In the genomic region with DNA sequence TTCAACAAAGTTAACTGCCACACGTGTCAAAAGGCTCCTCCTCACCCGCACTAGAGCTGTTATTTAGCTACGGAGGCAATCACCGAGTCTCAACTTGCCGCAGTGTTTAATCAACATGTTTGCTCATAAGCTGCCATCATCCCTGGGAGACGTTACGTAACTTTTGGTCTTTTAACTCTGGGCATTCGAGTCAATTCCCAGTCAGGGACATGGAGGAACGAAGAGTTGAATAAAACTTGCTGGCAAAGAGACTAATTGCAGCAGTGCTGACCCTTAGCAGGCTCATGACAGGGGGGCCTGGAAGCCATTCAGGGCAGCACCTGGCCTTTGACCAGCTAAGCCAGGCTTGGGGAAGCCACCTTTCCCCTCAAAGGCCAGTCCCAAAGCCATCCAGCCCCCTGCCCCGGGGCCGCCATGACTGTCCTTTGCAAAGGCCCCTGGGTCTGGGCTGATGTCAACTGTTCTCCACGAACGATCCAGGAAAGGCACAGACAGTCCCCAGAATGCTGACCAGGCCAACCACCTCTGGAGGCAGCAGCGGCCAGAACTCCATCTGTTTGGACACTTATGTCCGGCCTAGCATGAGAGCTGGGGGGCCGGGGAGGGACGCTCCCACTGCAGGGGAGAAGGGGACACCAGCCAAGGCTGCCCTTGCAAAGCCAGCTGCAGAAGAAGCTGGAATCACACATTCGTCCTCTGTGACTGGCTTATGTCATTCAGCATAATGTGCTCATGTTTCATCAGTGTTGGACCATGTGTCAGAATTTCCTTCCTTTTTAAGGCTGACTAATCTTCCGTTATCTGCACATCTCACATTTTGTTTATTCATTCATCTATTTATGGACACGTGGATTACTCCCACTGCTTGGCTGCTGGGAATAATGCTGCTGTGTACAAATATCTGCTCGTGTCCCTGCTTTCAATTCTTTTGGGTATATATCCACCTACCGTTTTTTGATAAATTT, we compare ENCODE assay signal across 9 cellular contexts. TPM values are rescaled to one million over a fixed set of nuclear protein-coding genes. Genes with fewer than 3 reads are reported as not detected.
DNase-seq lines count a peak whose midpoint lies in the region; ATAC-seq and TF ChIP-seq lines count a peak whose summit lies in the region.
"Had no signal": no experiment of that assay in that cellular context is flagged by ENCODE, and none has a peak within 500 bp of the region (broad histone marks: within the 10 kb centered on the region; RNA-seq: fewer than 3 reads in every experiment).

No MANE protein-coding gene starts in this region.

- no peak overlapping the region for H2AFZ ChIP-seq in mammary epithelial cell (ENCODE audit: low read depth, low read length)

- no peaks in the 10 kb centered on the region for H3K36me3 ChIP-seq in mammary epithelial cell (ENCODE audit: insufficient read depth, low read length)

- H3K9ac ChIP-seq in mammary epithelial cell (ENCODE audit: insufficient read depth, low read length) = no peak overlapping the region

- no peaks in the 10 kb centered on the region for H3K4me1 Mint-ChIP-seq in effector memory CD8-positive, alpha-beta T cell (ENCODE audit: low read depth in 2 of 2)
- no peaks in the 10 kb centered on the region for H3K4me1 Mint-ChIP-seq in endothelial cell (ENCODE audit: unreplicated experiment)

- H3K27ac Mint-ChIP-seq in effector memory CD8-positive, alpha-beta T cell = no peak overlapping the region
- no peak overlapping the region for H3K27ac Mint-ChIP-seq in endothelial cell (ENCODE audit: unreplicated experiment)
- H3K27ac Mint-ChIP-seq: activated naive CD4-positive, alpha-beta T cell treated with anti-CD3 and anti-CD28 coated beads, Interleukin-2, amount 50 U/mL, for 72 hours had no signal

- H3K4me2 ChIP-seq in mammary epithelial cell (ENCODE audit: insufficient read depth, low read depth, low read length) = no peak overlapping the region

- no peaks in the 10 kb centered on the region for H3K79me2 ChIP-seq in mammary epithelial cell (ENCODE audit: insufficient read depth, low read length)

- H3K4me3 Mint-ChIP-seq in effector memory CD8-positive, alpha-beta T cell = no peak overlapping the region
- no peak overlapping the region for H3K4me3 Mint-ChIP-seq in endothelial cell (ENCODE audit: unreplicated experiment)

- in situ Hi-C loops in KBM-7 (cut with MboI; ENCODE audit: low pct_unique_long_range_greater_than_20kb, low sequenced_read_pairs) = no loop called here
- in situ Hi-C loops in mammary epithelial cell (cut with MboI; ENCODE audit: low sequenced_read_pairs in 2 of 2) = loop anchor here in 1 of 2 donors (10.0 kb wide), 1 partner anchor 59 kb away; no protein-coding TSS in a partner anchor

- H3K27ac ChIP-seq in 22Rv1 = peak overlapping the region; percentile 32
- no peak overlapping the region for H3K27ac ChIP-seq in mammary epithelial cell (ENCODE audit: insufficient read depth, low read depth, low read length)

- intact Hi-C loops in mammary epithelial cell (cut with micrococcal nuclease) = no loop called here

- dilution Hi-C loops in mammary epithelial cell (cut with HindIII; ENCODE audit: low sequenced_read_pairs) = no loop called here

- DNase-seq in KBM-7 = peak; percentile 59
- peak; percentile 63 for DNase-seq in mammary epithelial cell
- DNase-seq in kidney tubule cell (ENCODE audit: low spot score) = peak; percentile 6
- no peak for DNase-seq in stimulated activated CD4-positive, alpha-beta T cell treated with anti-CD3 and anti-CD28 coated beads, Interleukin-2, amount 100 ng/mL, for 24 hours
- DNase-seq in effector memory CD8-positive, alpha-beta T cell = no peak
- DNase-seq in endothelial cell (ENCODE audit: low spot score) = no peak
- no peak for DNase-seq in activated T-cell treated with anti-CD3 and anti-CD28 coated beads, Interleukin-2, amount 50 U/mL, for 48 hours

- no peak overlapping the region for H3K4me3 ChIP-seq in mammary epithelial cell (replicated peaks in 1 of 3; ENCODE audit: insufficient read depth in 1 of 3, low read depth in 2 of 3, low read length in 3 of 3)

- no peak for ATAC-seq in effector memory CD8-positive, alpha-beta T cell (replicated peaks)

- 74% methylated on average over 21 of the region's 22 CpGs for WGBS in mammary epithelial cell (ENCODE audit: low coverage, missing lambda C conversion rate)

- no peaks in the 10 kb centered on the region for H3K4me1 ChIP-seq in mammary epithelial cell (ENCODE audit: insufficient read depth, low read length)

- no peaks in the 10 kb centered on the region for H4K20me1 ChIP-seq in mammary epithelial cell (ENCODE audit: insufficient read depth, low read length)

- H3K9me3 ChIP-seq in mammary epithelial cell (replicated peaks; ENCODE audit: insufficient read depth, low read length) = no peaks in the 10 kb centered on the region

- CTCF ChIA-PET in mammary epithelial cell (lab: Charles Lee; ENCODE audit: low non-redundant PET) = no interaction called here

- no TSS peak for BruUV-seq in mammary epithelial cell (replicated peaks; lab: Mats Ljungman, UMichigan)

- H3K36me3 Mint-ChIP-seq in effector memory CD8-positive, alpha-beta T cell (ENCODE audit: insufficient read depth) = no peaks in the 10 kb centered on the region
- H3K36me3 Mint-ChIP-seq in endothelial cell (ENCODE audit: low read depth, unreplicated experiment) = no peaks in the 10 kb centered on the region
- H3K36me3 Mint-ChIP-seq: activated naive CD4-positive, alpha-beta T cell treated with anti-CD3 and anti-CD28 coated beads, Interleukin-2, amount 50 U/mL, for 72 hours had no signal

- H3K27me3 Mint-ChIP-seq in effector memory CD8-positive, alpha-beta T cell = peaks cover 38 to 66% of the 10 kb centered on the region in 2 donors
- H3K27me3 Mint-ChIP-seq in endothelial cell (ENCODE audit: unreplicated experiment) = peaks cover 5% of the 10 kb centered on the region

- TF ChIP-seq CTCF in 22Rv1 (IDR thresholded peaks at IDR 0.05) (no peak), mammary epithelial cell (conservative IDR thresholded peaks at IDR 0.05 in 1 of 2, IDR thresholded peaks at IDR 0.05 in 1 of 2; ENCODE audit: extremely low read depth in 1 of 2, insufficient read depth in 1 of 2, low read depth in 1 of 2, low read length in 2 of 2) (no peak), endothelial cell (IDR thresholded peaks at IDR 0.05; ENCODE audit: unreplicated experiment) (no peak)

- no peaks in the 10 kb centered on the region for H3K27me3 ChIP-seq in mammary epithelial cell (ENCODE audit: insufficient read depth, low read length)

- H3K9me3 Mint-ChIP-seq in effector memory CD8-positive, alpha-beta T cell = peaks cover 0 to 2% of the 10 kb centered on the region in 2 donors
- H3K9me3 Mint-ChIP-seq in endothelial cell (ENCODE audit: unreplicated experiment) = no peaks in the 10 kb centered on the region
- H3K9me3 Mint-ChIP-seq: activated naive CD4-positive, alpha-beta T cell treated with anti-CD3 and anti-CD28 coated beads, Interleukin-2, amount 50 U/mL, for 72 hours had no signal

RNA-seq across cellular contexts. Expression of gene PCSK6, which starts 43.7 kb away (rescaled TPM):
- total RNA-seq in mammary epithelial cell = 1 to 10 TPM; 1.7 to 6.1 TPM
- polyA plus RNA-seq in mammary epithelial cell = 0.22 TPM
- not detected for polyA minus RNA-seq in mammary epithelial cell
- total RNA-seq in endothelial cell (ENCODE audit: unreplicated experiment) = 0.13 TPM

Comparison
In these comparisons a context has a peak if more than half of its experiments do, and no peak if none do; other contexts are left out.
1. DNase-seq: peak in KBM-7 (single experiment), mammary epithelial cell (single experiment) and kidney tubule cell (single experiment); none in stimulated activated CD4-positive, alpha-beta T cell treated with anti-CD3 and anti-CD28 coated beads, Interleukin-2, amount 100 ng/mL, for 24 hours (0 of 2), effector memory CD8-positive, alpha-beta T cell (0 of 3), endothelial cell (single experiment) and activated T-cell treated with anti-CD3 and anti-CD28 coated beads, Interleukin-2, amount 50 U/mL, for 48 hours (0 of 2).